20 cellular contexts compared by ENCODE assay signal in the genomic region with DNA sequence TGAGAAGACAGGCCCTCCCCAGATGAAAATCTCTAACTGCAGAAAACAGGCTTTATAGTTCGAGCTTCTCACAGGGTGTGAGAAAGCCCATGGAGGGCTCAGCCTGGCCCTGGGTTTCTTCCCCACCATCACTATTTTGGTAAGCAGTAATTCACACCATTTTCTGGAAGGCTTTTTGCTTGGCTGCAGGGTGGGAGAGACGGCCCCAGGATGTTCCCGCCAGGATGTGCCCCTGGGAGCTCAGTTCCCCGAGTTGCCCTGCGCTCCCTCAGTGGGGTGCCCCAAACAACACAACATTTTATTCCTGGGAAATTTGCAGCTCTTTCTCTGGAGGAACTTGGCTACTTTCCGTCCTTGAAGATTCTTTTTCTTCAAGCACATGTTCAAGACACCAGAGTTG.
"Had no signal": no experiment of that assay in that cellular context is flagged by ENCODE, and none has a peak within 500 bp of the region (broad histone marks: within the 10 kb centered on the region; RNA-seq: fewer than 3 reads in every experiment).

No MANE protein-coding gene starts in this region.

- H3K27ac Mint-ChIP-seq: immature natural killer cell; memory B cell; naive thymus-derived CD4-positive, alpha-beta T cell; nephron progenitor cell had no signal

- H3K4me1 ChIP-seq: gastrocnemius medialis, left lung, lower lobe of right lung, right atrium auricular region had no signal

- H3K4me2 ChIP-seq: smooth muscle cell had no signal

- H3K4me3 ChIP-seq: dorsolateral prefrontal cortex, esophagus muscularis mucosa, gastrocnemius medialis, left lung, lower lobe of right lung, ovary, right atrium auricular region, smooth muscle cell had no signal

- H3K4me3 Mint-ChIP-seq: immature natural killer cell; memory B cell; naive thymus-derived CD4-positive, alpha-beta T cell; nephron progenitor cell had no signal

- H3K36me3 ChIP-seq: esophagus muscularis mucosa, gastrocnemius medialis, left lung, lower lobe of right lung, ovary, right atrium auricular region had no signal

- DNase-seq: cortex of kidney; dorsolateral prefrontal cortex; effector CD8-positive, alpha-beta T cell; gastrocnemius medialis; immature natural killer cell; left lung; lower lobe of right lung; naive thymus-derived CD4-positive, alpha-beta T cell; nephron progenitor cell; ovary; stimulated activated CD4-positive, alpha-beta T cell treated with anti-CD3 and anti-CD28 coated beads, Interleukin-2, amount 100 ng/mL, for 48 hours; stimulated activated naive CD4-positive, alpha-beta T cell treated with Interleukin-2 at 50 U/mL for 16 hours; trophoblast cell had no signal

- H3K36me3 Mint-ChIP-seq: immature natural killer cell, memory B cell had no signal

- H3K9me3 ChIP-seq: esophagus muscularis mucosa, gastrocnemius medialis, lower lobe of right lung, ovary, right atrium auricular region had no signal

- H3K4me1 Mint-ChIP-seq: memory B cell had no signal

- FAIRE-seq: endometrium, keratinocyte had no signal

- H3K27me3 ChIP-seq: dorsolateral prefrontal cortex, esophagus muscularis mucosa, gastrocnemius medialis, left lung, ovary, right atrium auricular region had no signal

- H3K27ac ChIP-seq: epithelial cell of prostate, esophagus muscularis mucosa, gastrocnemius medialis, left lung, lower lobe of right lung, ovary, right atrium auricular region had no signal

- ATAC-seq: gastrocnemius medialis; left lung; lower lobe of right lung; naive thymus-derived CD4-positive, alpha-beta T cell had no signal

- H3K9me3 Mint-ChIP-seq: immature natural killer cell had no signal
